ENCODE assay signal across 8 cellular contexts in genomic region chr5:112738180-112738560, GRCh38. TPM values are rescaled to one million over a fixed set of nuclear protein-coding genes. Genes with fewer than 3 reads are reported as not detected.
A peak's percentile ranks its signal among the peaks of the same experiment; 100 is the strongest.
DNase-seq lines count a peak whose midpoint lies in the region; ATAC-seq and TF ChIP-seq lines count a peak whose summit lies in the region.

No MANE protein-coding gene starts in this region.

- no peaks in the 10 kb centered on the region for H3K27me3 ChIP-seq in BJ (ENCODE audit: control insufficient read depth, insufficient read depth, low read length)
- H3K27me3 ChIP-seq in IMR-90 (ENCODE audit: control insufficient read depth, insufficient read depth, low read length): no peaks in the 10 kb centered on the region
- H3K27me3 ChIP-seq in left ventricle myocardium inferior (ENCODE audit: low read depth): no peaks in the 10 kb centered on the region
- H3K27me3 ChIP-seq in psoas muscle (ENCODE audit: insufficient read depth in 3 of 3, low read length in 2 of 3): no peaks in the 10 kb centered on the region

- H4K20me1 ChIP-seq in IMR-90 (ENCODE audit: insufficient read depth, low read length): peaks cover 8% of the 10 kb centered on the region; the same call in 1 of the 2 replicates

- peak overlapping the region; percentile 54 for H3K27ac Mint-ChIP-seq in activated T-helper 2 cell treated with anti-CD3 and anti-CD28 coated beads, Interferon-gamma antibody, Interleukin-2, Interleukin-4, amounts not matched to agents 10 μg/mL and 5 μg/mL and 100 μg/mL, durations not matched to agents 14 hours and 24 hours and 36 hours

- TF ChIP-seq CTCF in BJ (IDR thresholded peaks at IDR 0.05; ENCODE audit: insufficient read depth, low read depth, low read length): no peak
- TF ChIP-seq CTCF in IMR-90 (conservative IDR thresholded peaks at IDR 0.05; ENCODE audit: low read depth, low read length): no peak
- no peak for TF ChIP-seq CTCF in left ventricle myocardium inferior (IDR thresholded peaks at IDR 0.05; ENCODE audit: borderline replicate concordance)
- TF ChIP-seq CTCF in psoas muscle (IDR thresholded peaks at IDR 0.05): no peak

- H4K8ac ChIP-seq in IMR-90 (ENCODE audit: low read depth in 2 of 2, low read length in 2 of 2): peak overlapping the region; percentile 4 to 53; a peak in 2 of 4 replicates

- H2AFZ ChIP-seq in IMR-90 (replicated peaks; ENCODE audit: low read length, poor library complexity): peak overlapping the region; percentile 94

- POLR2A ChIA-PET in BJ (lab: Charles Lee): no interaction called here
- POLR2A ChIA-PET in IMR-90 (lab: Charles Lee; ENCODE audit: unreplicated experiment): no interaction called here

- peak overlapping the region; percentile 1; the same call in 1 of the 2 replicates for H3K18ac ChIP-seq in IMR-90 (ENCODE audit: low read depth, low read length)

- peak overlapping the region; percentile 13; the same call in 1 of the 2 replicates for H2AK5ac ChIP-seq in IMR-90 (ENCODE audit: low read depth, low read length)

- dilution Hi-C loops in IMR-90 (cut with HindIII; ENCODE audit: low sequenced_read_pairs, unreplicated experiment): no loop called here

- peaks cover 22 to 58% of the 10 kb centered on the region in 2 experiments for H3K79me1 ChIP-seq in IMR-90 (ENCODE audit: low read depth in 1 of 2, low read length in 2 of 2)

- peak overlapping the region; percentile 33; the same call in 1 of the 2 replicates for H3K56ac ChIP-seq in IMR-90 (ENCODE audit: extremely low read depth, insufficient read depth, low read length)

- in situ Hi-C loops in IMR-90 (cut with MboI; ENCODE audit: low sequenced_read_pairs): no loop called here

- H3K27me3 Mint-ChIP-seq in activated T-helper 2 cell treated with anti-CD3 and anti-CD28 coated beads, Interferon-gamma antibody, Interleukin-2, Interleukin-4, amounts not matched to agents 10 μg/mL and 5 μg/mL and 100 μg/mL, durations not matched to agents 14 hours and 24 hours and 36 hours (ENCODE audit: low read depth): peaks cover under 1% of the 10 kb centered on the region

- peak overlapping the region; percentile 97 for H3K4me2 ChIP-seq in IMR-90 (ENCODE audit: low read depth, low read length)

- peak overlapping the region; percentile 67 for H3K9ac ChIP-seq in IMR-90 (ENCODE audit: low read depth, low read length)

- TF ChIP-seq RAD21 in IMR-90 (IDR thresholded peaks at IDR 0.05; ENCODE audit: low read length): no peak

- no peak overlapping the region for H2BK15ac ChIP-seq in IMR-90 (ENCODE audit: low read depth, low read length)

- ATAC-seq in GM19035 (IDR thresholded peaks at IDR 0.05; ENCODE audit: unreplicated experiment) (peak; percentile 21), IMR-90 (ENCODE audit: low read depth) (peak; percentile 18), psoas muscle (peak in 3 of 4 donors; percentile 31 to 51 (median 34)), GM21619 (IDR thresholded peaks at IDR 0.05; ENCODE audit: unreplicated experiment) (no peak)

- BruUV-seq in IMR-90 (replicated peaks; lab: Mats Ljungman, UMichigan): no TSS peak

- H3K9me1 ChIP-seq in IMR-90 (ENCODE audit: insufficient read depth, low read length): no peaks in the 10 kb centered on the region

- H3K36me3 ChIP-seq in BJ (ENCODE audit: control insufficient read depth, insufficient read depth, low read length) (no peaks in the 10 kb centered on the region), IMR-90 (ENCODE audit: control insufficient read depth, insufficient read depth, low read length) (no peaks in the 10 kb centered on the region), left ventricle myocardium inferior (no peaks in the 10 kb centered on the region), psoas muscle (ENCODE audit: insufficient read depth in 1 of 2, low read depth in 1 of 2) (no peaks in the 10 kb centered on the region)

- H2BK20ac ChIP-seq in IMR-90 (ENCODE audit: low read depth, low read length): no peak overlapping the region

- WGBS in IMR-90 (ENCODE audit: extremely low coverage in 2 of 2, insufficient read length in 1 of 2), 2 experiments: 0% methylated on average over 2 of the region's 5 CpGs; no CpG with 5 or more reads in 1 of the 2 experiments
- WGBS in psoas muscle, 3 donors: 24 to 39% (median 29%) methylated on average over 5 of the region's 5 CpGs

- intact Hi-C loops in IMR-90 (cut with micrococcal nuclease) (no loop called here), left ventricle myocardium inferior (cut with micrococcal nuclease) (no loop called here), psoas muscle (cut with DNase I) (no loop called here)
- intact Hi-C loops in activated T-helper 2 cell treated with anti-CD3 and anti-CD28 coated beads, Interferon-gamma antibody, Interleukin-2, Interleukin-4, amounts not matched to agents 10 μg/mL and 5 μg/mL and 100 μg/mL, durations not matched to agents 14 hours and 24 hours and 36 hours (cut with micrococcal nuclease): no loop called here

- peak overlapping the region; percentile 84 for H3K4me3 Mint-ChIP-seq in activated T-helper 2 cell treated with anti-CD3 and anti-CD28 coated beads, Interferon-gamma antibody, Interleukin-2, Interleukin-4, amounts not matched to agents 10 μg/mL and 5 μg/mL and 100 μg/mL, durations not matched to agents 14 hours and 24 hours and 36 hours (ENCODE audit: low read depth)

- H3K4me3 ChIP-seq in BJ (ENCODE audit: low read depth, low read length) (peak overlapping the region; percentile 89), IMR-90 (ENCODE audit: insufficient read depth, low read depth, low read length) (peak overlapping the region; percentile 97), left ventricle myocardium inferior (peak overlapping the region; percentile 79), psoas muscle (peak overlapping the region; percentile 72)

- no peaks in the 10 kb centered on the region for H3K9me3 ChIP-seq in IMR-90 (ENCODE audit: control insufficient read depth, insufficient read depth, low read length)
- H3K9me3 ChIP-seq in left ventricle myocardium inferior (replicated peaks): no peaks in the 10 kb centered on the region
- H3K9me3 ChIP-seq in psoas muscle: no peaks in the 10 kb centered on the region

- no peaks in the 10 kb centered on the region for H3K9me3 Mint-ChIP-seq in activated T-helper 2 cell treated with anti-CD3 and anti-CD28 coated beads, Interferon-gamma antibody, Interleukin-2, Interleukin-4, amounts not matched to agents 10 μg/mL and 5 μg/mL and 100 μg/mL, durations not matched to agents 14 hours and 24 hours and 36 hours

- H2BK120ac ChIP-seq in IMR-90 (ENCODE audit: low read depth, low read length): no peak overlapping the region; the same call in 1 of the 2 replicates

- H4K91ac ChIP-seq in IMR-90 (ENCODE audit: insufficient read depth, low read depth, low read length): peak overlapping the region; percentile 2; the same call in 1 of the 2 replicates

- CTCF ChIA-PET in BJ (lab: Yijun Ruan, JAX) (interaction anchor here (1.0 to 2.8 kb wide), 2 partner anchors 8 to 10 kb away, joined by 3 to 6 read pairs; no protein-coding TSS in a partner anchor), IMR-90 (lab: Yijun Ruan, JAX) (interaction anchor here (1.1 kb wide), 1 partner anchor 9 kb away, joined by 4 read pairs; no protein-coding TSS in a partner anchor)

- H2AK9ac ChIP-seq in IMR-90 (replicated peaks; ENCODE audit: low read depth, low read length, poor library complexity): peak overlapping the region; percentile 94

- no peak for DNase-seq in BJ (ENCODE audit: low read depth)
- no peak for DNase-seq in IMR-90
- no peak for DNase-seq in activated T-helper 2 cell treated with anti-CD3 and anti-CD28 coated beads, Interferon-gamma antibody, Interleukin-2, Interleukin-4, amounts not matched to agents 10 μg/mL and 5 μg/mL and 100 μg/mL, durations not matched to agents 14 hours and 24 hours and 36 hours (ENCODE audit: low spot score)
- no peak for DNase-seq in left ventricle myocardium inferior
- no peak for DNase-seq in psoas muscle
- DNase-seq in NCI-H510A (lab: John Stamatoyannopoulos, UW): no peak

- H3K27ac ChIP-seq in IMR-90 (ENCODE audit: insufficient read depth, low read length) (no peak overlapping the region), left ventricle myocardium inferior (replicated peaks) (peak overlapping the region; percentile 84), psoas muscle (peak overlapping the region; percentile 66)

- H2BK5ac ChIP-seq in IMR-90 (ENCODE audit: low read depth, low read length, poor library complexity, severe bottlenecking): peak overlapping the region; percentile 47

- H3K23ac ChIP-seq in IMR-90 (ENCODE audit: low read depth, low read length): peak overlapping the region; percentile 84

- H3K4me1 ChIP-seq in IMR-90 (ENCODE audit: control insufficient read depth, insufficient read depth, low read length) (peaks cover 10% of the 10 kb centered on the region), left ventricle myocardium inferior (peaks cover 44% of the 10 kb centered on the region), psoas muscle (peaks cover 20% of the 10 kb centered on the region)

- peak overlapping the region; percentile 72 for H3K14ac ChIP-seq in IMR-90 (replicated peaks; ENCODE audit: low read depth, low read length)

- H3K4ac ChIP-seq in IMR-90 (ENCODE audit: low read depth, low read length): peak overlapping the region; percentile 55

- H4K5ac ChIP-seq in IMR-90 (ENCODE audit: low read depth, low read length): no peak overlapping the region; the same call in 1 of the 2 replicates

- no peak for TF ChIP-seq POLR2A in IMR-90 (IDR thresholded peaks at IDR 0.05; ENCODE audit: low read depth, low read length)

- H3K36me3 Mint-ChIP-seq in activated T-helper 2 cell treated with anti-CD3 and anti-CD28 coated beads, Interferon-gamma antibody, Interleukin-2, Interleukin-4, amounts not matched to agents 10 μg/mL and 5 μg/mL and 100 μg/mL, durations not matched to agents 14 hours and 24 hours and 36 hours (ENCODE audit: low read depth): no peaks in the 10 kb centered on the region

- peaks cover 10% of the 10 kb centered on the region for H3K4me1 Mint-ChIP-seq in activated T-helper 2 cell treated with anti-CD3 and anti-CD28 coated beads, Interferon-gamma antibody, Interleukin-2, Interleukin-4, amounts not matched to agents 10 μg/mL and 5 μg/mL and 100 μg/mL, durations not matched to agents 14 hours and 24 hours and 36 hours (ENCODE audit: low read depth)

TF ChIP-seq in IMR-90, 13 proteins besides CTCF, POLR2A, EP300 and RAD21 (continues in another document):
- TF ChIP-seq SMC3 (IDR thresholded peaks at IDR 0.05; ENCODE audit: low read depth, low read length): no peak
- TF ChIP-seq MAFK (IDR thresholded peaks at IDR 0.05; ENCODE audit: low read depth, low read length): no peak

RNA-seq across cellular contexts. Expression of gene APC, which starts 0.5 kb away (rescaled TPM):
- 14.7 and 19.1 TPM in 2 replicates for polyA plus RNA-seq in BJ (2011; rRNA removed)
- polyA minus RNA-seq in BJ (2011; rRNA and poly(A)+ RNA removed): 26.9 and 36.9 TPM in 2 replicates
- 58.4 and 76.1 TPM in 2 replicates for total RNA-seq in IMR-90 (2012; rRNA removed)
- 7.3 and 9.4 TPM in 2 replicates for polyA plus RNA-seq in IMR-90 (2012; rRNA removed)
- 2.5 and 3.6 TPM in 2 replicates for polyA plus RNA-seq in IMR-90 (2012; cell fraction: cytosol; rRNA removed)
- polyA plus RNA-seq in IMR-90 (2012; cell fraction: nucleus; rRNA removed; ENCODE audit: low replicate concordance): 5.6 and 10.5 TPM in 2 replicates
- 17.4 and 21.4 TPM in 2 replicates for total RNA-seq in activated T-helper 2 cell treated with anti-CD3 and anti-CD28 coated beads, Interferon-gamma antibody, Interleukin-2, Interleukin-4, amounts not matched to agents 10 μg/mL and 5 μg/mL and 100 μg/mL, durations not matched to agents 14 hours and 24 hours and 36 hours
- total RNA-seq in left ventricle myocardium inferior: 33.4 TPM
- 10 to 100 TPM; 23.8 to 37.0 (median 29.6) TPM for total RNA-seq in psoas muscle
- 10 to 100 TPM in 1 of 3 donors, 1 to 10 TPM in 2; 5.2 to 28.6 (median 6.7) TPM for polyA plus RNA-seq in psoas muscle
